Comparison of ENCODE assay signal across 29 cellular contexts in genomic region chr3:185759523-185759922, GRCh38.
DNase-seq lines count a peak whose midpoint lies in the region; ATAC-seq and TF ChIP-seq lines count a peak whose summit lies in the region.
"Had no signal": no experiment of that assay in that cellular context is flagged by ENCODE, and none has a peak within 500 bp of the region (broad histone marks: within the 10 kb centered on the region; RNA-seq: fewer than 3 reads in every experiment).

No MANE protein-coding gene starts in this region.

- no peak overlapping the region for H2AK5ac ChIP-seq in trophoblast cell (ENCODE audit: low read length)

- H4K20me1 ChIP-seq in hepatocyte (ENCODE audit: insufficient read depth, poor library complexity, severe bottlenecking), result peaks cover 100% of the 10 kb centered on the region

- H3K79me1 ChIP-seq in trophoblast cell (ENCODE audit: low read length), result no peaks in the 10 kb centered on the region

- WGBS in heart right ventricle, 2 donors, result 88 to 91% methylated on average over 6 of the region's 6 CpGs
- 90% methylated on average over 6 of the region's 6 CpGs for WGBS in hepatocyte (ENCODE audit: low lambda C conversion rate, missing lambda C conversion rate)
- WGBS in trophoblast cell (ENCODE audit: extremely low coverage, insufficient coverage, insufficient read length), result no CpG with 5 or more reads among the region's 6 CpGs

- no peak overlapping the region for H2BK12ac ChIP-seq in trophoblast cell (ENCODE audit: low read length)

- no peak overlapping the region for H3K14ac ChIP-seq in trophoblast cell (ENCODE audit: low read length)

- no peak for ATAC-seq in heart right ventricle
- ATAC-seq in HG02970 (IDR thresholded peaks at IDR 0.05; ENCODE audit: low FRiP score, unreplicated experiment), result no peak
- ATAC-seq in HG02973 (IDR thresholded peaks at IDR 0.05; ENCODE audit: unreplicated experiment), result no peak
- ATAC-seq in GM19023 (IDR thresholded peaks at IDR 0.05; ENCODE audit: unreplicated experiment), result no peak
- ATAC-seq: activated T-helper 17 cell treated with anti-CD3 and anti-CD28 coated beads, Interleukin-2, amount 50 U/mL, for 72 hours; natural killer cell; Right ventricle myocardium inferior had no signal

- H4K91ac ChIP-seq in trophoblast cell (ENCODE audit: low read depth, low read length), result no peak overlapping the region

- no peak overlapping the region for H4K12ac ChIP-seq in trophoblast cell (ENCODE audit: low read depth, low read length)

- DNase-seq in cardiac muscle cell (ENCODE audit: low read depth in 1 of 2, low spot score in 1 of 2), result no peak
- no peak for DNase-seq in heart right ventricle
- no peak for DNase-seq in hepatocyte (ENCODE audit: low spot score)
- no peak for DNase-seq in trophoblast cell
- DNase-seq in type B pancreatic cell (ENCODE audit: extremely low spot score, unreplicated experiment), result no peak
- DNase-seq: 8988T; activated CD4-positive, alpha-beta memory T cell treated with anti-CD3 and anti-CD28 coated beads, Interleukin-2, amount 10 ng/mL, durations not matched to agents 7 days and 5 days; activated CD4-positive, alpha-beta T cell treated with anti-CD3 and anti-CD28 coated beads for 1 hour; activated CD8-positive, alpha-beta memory T cell treated with anti-CD3 and anti-CD28 coated beads, Interleukin-2, amount 50 U/mL, for 48 hours; activated naive CD4-positive, alpha-beta T cell treated with anti-CD3 and anti-CD28 coated beads, Interleukin-2, amount 50 U/mL, for 16 hours; amygdala; effector CD4-positive, alpha-beta T cell; KBM-7; left ventricle myocardium inferior; MM.1S; natural killer cell; NCI-H1417; NCI-H2227 treated with DMSO at 0.1 percent for 48 hours; NK-92 treated with Interleukin-12 subunit alpha and Interleukin-12 subunit beta, amount 100 ng/mL, for 24 hours; occipital lobe; stimulated activated naive CD4-positive, alpha-beta T cell; testis; uterus had no signal

- H3K9ac ChIP-seq in trophoblast cell (ENCODE audit: low read length), result no peak overlapping the region

- TF ChIP-seq CTCF in cardiac muscle cell (IDR thresholded peaks at IDR 0.05; ENCODE audit: low read depth, low read length) (no peak), heart right ventricle (IDR thresholded peaks at IDR 0.05) (no peak), hepatocyte (IDR thresholded peaks at IDR 0.05; ENCODE audit: poor library complexity) (no peak), type B pancreatic cell (conservative IDR thresholded peaks at IDR 0.05) (no peak)

- H3K4me3 ChIP-seq in cardiac muscle cell (no peak overlapping the region), heart right ventricle (no peak overlapping the region), hepatocyte (no peak overlapping the region), trophoblast cell (ENCODE audit: low read depth, low read length) (no peak overlapping the region)
- H3K4me3 ChIP-seq: left ventricle myocardium inferior, testis, uterus had no signal

- intact Hi-C loops in heart right ventricle (cut with DNase I), result no loop called here

- H3K9me3 Mint-ChIP-seq in type B pancreatic cell, result peaks cover 5% of the 10 kb centered on the region

- H3K4me2 ChIP-seq in hepatocyte, result peak overlapping the region; percentile 10
- no peak overlapping the region for H3K4me2 ChIP-seq in trophoblast cell (ENCODE audit: low read length)

- no peak overlapping the region for H2BK120ac ChIP-seq in trophoblast cell (ENCODE audit: insufficient read depth, low read length, poor library complexity)

- no peaks in the 10 kb centered on the region for H3K27me3 Mint-ChIP-seq in type B pancreatic cell

- H3K36me3 ChIP-seq in cardiac muscle cell (no peaks in the 10 kb centered on the region), heart right ventricle (no peaks in the 10 kb centered on the region), hepatocyte (replicated peaks; ENCODE audit: insufficient read depth, low read depth) (no peaks in the 10 kb centered on the region), trophoblast cell (ENCODE audit: control insufficient read depth in 1 of 2, insufficient read depth in 2 of 2, low read length in 2 of 2) (peaks cover 8 to 13% of the 10 kb centered on the region in 2 experiments)
- H3K36me3 ChIP-seq: left ventricle myocardium inferior, uterus had no signal

- no peak overlapping the region for H2BK5ac ChIP-seq in trophoblast cell (ENCODE audit: low read depth, low read length, poor library complexity)

- H3K4me1 ChIP-seq in cardiac muscle cell (ENCODE audit: low read depth) (peaks cover 52% of the 10 kb centered on the region), heart right ventricle (peaks cover 3 to 37% (median 21%) of the 10 kb centered on the region in 9 donors), hepatocyte (ENCODE audit: insufficient read depth) (peaks cover 53% of the 10 kb centered on the region), trophoblast cell (ENCODE audit: control insufficient read depth in 1 of 2, insufficient read depth in 2 of 2, low read length in 2 of 2) (peaks cover 5% of the 10 kb centered on the region in 2 experiments)
- H3K4me1 ChIP-seq: uterus had no signal

- no peak overlapping the region for H3K4me3 Mint-ChIP-seq in type B pancreatic cell
- H3K4me3 Mint-ChIP-seq: activated CD4-positive, alpha-beta memory T cell treated with anti-CD3 and anti-CD28 coated beads, Interleukin-2, amount 10 ng/mL, durations not matched to agents 7 days and 5 days; activated T-helper 17 cell treated with anti-CD3 and anti-CD28 coated beads, Interleukin-2, amount 50 U/mL, for 72 hours; CD14-positive monocyte; natural killer cell had no signal

- H3K9me2 ChIP-seq in hepatocyte (replicated peaks; ENCODE audit: insufficient read depth), result no peaks in the 10 kb centered on the region

- H3K9me3 ChIP-seq in cardiac muscle cell (ENCODE audit: low read depth), result no peaks in the 10 kb centered on the region
- peaks cover 0 to 9% (median 0%) of the 10 kb centered on the region in 11 donors for H3K9me3 ChIP-seq in heart right ventricle
- no peaks in the 10 kb centered on the region for H3K9me3 ChIP-seq in hepatocyte (ENCODE audit: low read depth)
- H3K9me3 ChIP-seq in trophoblast cell (ENCODE audit: insufficient read depth, low read depth, low read length), result peaks cover 2% of the 10 kb centered on the region
- H3K9me3 ChIP-seq: testis, uterus had no signal

- H3K23ac ChIP-seq in trophoblast cell (ENCODE audit: low read length), result no peak overlapping the region

- H3K27me3 ChIP-seq in cardiac muscle cell (no peaks in the 10 kb centered on the region), heart right ventricle (no peaks in the 10 kb centered on the region), hepatocyte (no peaks in the 10 kb centered on the region), trophoblast cell (ENCODE audit: insufficient read depth, low read length) (no peaks in the 10 kb centered on the region)
- H3K27me3 ChIP-seq: testis, uterus had no signal

- H4K8ac ChIP-seq in trophoblast cell (ENCODE audit: low read depth, low read length), result no peak overlapping the region

- H3K4ac ChIP-seq in trophoblast cell (ENCODE audit: low read depth, low read length), result peak overlapping the region; percentile 58

- H3K36me3 Mint-ChIP-seq in type B pancreatic cell, result peaks cover 26% of the 10 kb centered on the region
- H3K36me3 Mint-ChIP-seq: natural killer cell had no signal

- H3K18ac ChIP-seq in trophoblast cell (ENCODE audit: low read length), result no peak overlapping the region

- H2AFZ ChIP-seq in hepatocyte (no peak overlapping the region), trophoblast cell (ENCODE audit: insufficient read depth, low read length, poor library complexity) (no peak overlapping the region)

- peaks cover 100% of the 10 kb centered on the region for H3K79me2 ChIP-seq in hepatocyte
- H3K79me2 ChIP-seq in trophoblast cell (ENCODE audit: control insufficient read depth, insufficient read depth, low read length, poor library complexity), result peaks cover 8% of the 10 kb centered on the region

- H3K4me1 Mint-ChIP-seq in type B pancreatic cell (ENCODE audit: unreplicated experiment), result peaks cover 58% of the 10 kb centered on the region
- H3K4me1 Mint-ChIP-seq: activated CD4-positive, alpha-beta memory T cell treated with anti-CD3 and anti-CD28 coated beads, Interleukin-2, amount 10 ng/mL, durations not matched to agents 7 days and 5 days; activated T-helper 17 cell treated with anti-CD3 and anti-CD28 coated beads, Interleukin-2, amount 50 U/mL, for 72 hours had no signal

- H3K27ac Mint-ChIP-seq in type B pancreatic cell, result peak overlapping the region; percentile 16
- H3K27ac Mint-ChIP-seq: activated CD4-positive, alpha-beta memory T cell treated with anti-CD3 and anti-CD28 coated beads, Interleukin-2, amount 10 ng/mL, durations not matched to agents 7 days and 5 days; activated T-helper 17 cell treated with anti-CD3 and anti-CD28 coated beads, Interleukin-2, amount 50 U/mL, for 72 hours had no signal

- H3K27ac ChIP-seq in cardiac muscle cell (peak overlapping the region; percentile 64), heart right ventricle (no peak overlapping the region), hepatocyte (peak overlapping the region; percentile 55), trophoblast cell (ENCODE audit: low read depth, low read length) (no peak overlapping the region)
- H3K27ac ChIP-seq: left ventricle myocardium inferior, testis had no signal

Comparison
In these comparisons a context has a peak if more than half of its experiments do, and no peak if none do; other contexts are left out.
1. H3K27ac ChIP-seq: peak in cardiac muscle cell (single experiment) and hepatocyte (single experiment); none in heart right ventricle (0 of 10) and trophoblast cell (single experiment).